28 cellular contexts compared by ENCODE assay signal in the genomic region with DNA sequence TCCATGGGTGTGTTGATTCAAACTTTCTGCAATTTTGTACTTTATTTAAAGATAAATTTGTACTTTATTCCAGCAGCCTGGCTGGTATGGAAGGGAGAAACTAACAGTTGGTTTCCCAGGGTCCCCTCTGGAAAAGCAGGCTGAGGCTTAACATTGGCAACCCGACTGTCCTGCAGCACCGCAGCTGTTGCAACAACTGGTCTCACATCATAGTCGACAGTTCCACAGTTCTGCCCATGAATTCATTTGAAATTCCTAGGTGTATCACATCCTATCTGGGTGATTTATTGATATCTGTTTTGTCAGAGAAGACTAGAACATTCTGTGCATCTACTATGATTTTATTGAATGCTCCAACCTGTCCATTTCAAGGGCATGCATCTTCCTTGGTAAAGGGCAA.
"Had no signal": no experiment of that assay in that cellular context is flagged by ENCODE, and none has a peak within 500 bp of the region (broad histone marks: within the 10 kb centered on the region; RNA-seq: fewer than 3 reads in every experiment).

No MANE protein-coding gene starts in this region.

- H3K27me3 ChIP-seq: brain microvascular endothelial cell, esophagus muscularis mucosa, gastrocnemius medialis, heart left ventricle had no signal

- DNase-seq: activated CD4-positive, alpha-beta memory T cell treated with anti-CD3 and anti-CD28 coated beads for 36 hours; activated CD4-positive, alpha-beta T cell treated with anti-CD3 and anti-CD28 coated beads for 36 hours; activated CD4-positive, alpha-beta T cell treated with anti-CD3 and anti-CD28 coated beads, Interleukin-2, amount 10 ng/mL, durations not matched to agents 24 days and 14 days; activated CD4-positive, CD25-positive, alpha-beta regulatory T cell; activated CD4-positive, CD25-positive, alpha-beta regulatory T cell treated with anti-CD3 and anti-CD28 coated beads, Interleukin-2, amount 50 U/mL, for 72 hours; activated CD8-positive, alpha-beta memory T cell treated with anti-CD3 and anti-CD28 coated beads, Interleukin-2, amount 10 ng/mL, durations not matched to agents 7 days and 5 days; activated CD8-positive, alpha-beta memory T cell treated with anti-CD3 and anti-CD28 coated beads, Interleukin-2, amount 50 U/mL, for 4 hours; activated CD8-positive, alpha-beta T cell treated with anti-CD3 and anti-CD28 coated beads, Interleukin-2, amount 10 ng/mL, durations not matched to agents 7 days and 5 days; activated effector memory CD4-positive, alpha-beta T cell treated with anti-CD3 and anti-CD28 coated beads, Interleukin-2, amount 50 U/mL, for 16 hours; activated naive CD4-positive, alpha-beta T cell treated with anti-CD3 and anti-CD28 coated beads for 36 hours; activated naive CD8-positive, alpha-beta T cell treated with anti-CD3 and anti-CD28 coated beads, Interleukin-2, amount 10 ng/mL, durations not matched to agents 7 days and 5 days; activated T-cell treated with anti-CD3 and anti-CD28 coated beads, Interleukin-2, amount 50 U/mL, for 1 hour; activated T-cell treated with anti-CD3 and anti-CD28 coated beads, Interleukin-2, amount 50 U/mL, for 48 hours; brain microvascular endothelial cell; effector memory CD4-positive, alpha-beta T cell; erythroblast; foreskin keratinocyte; gastrocnemius medialis; glutamatergic neuron; heart left ventricle; T-helper 2 cell had no signal

- H3K9me3 ChIP-seq: esophagus muscularis mucosa, gastrocnemius medialis, heart left ventricle had no signal

- H3K27ac ChIP-seq: brain microvascular endothelial cell, coronary artery, esophagus muscularis mucosa, foreskin keratinocyte, gastrocnemius medialis, heart left ventricle had no signal

- ATAC-seq: activated CD4-positive, alpha-beta T cell treated with anti-CD3 and anti-CD28 coated beads for 36 hours; activated CD8-positive, alpha-beta memory T cell treated with anti-CD3 and anti-CD28 coated beads, Interleukin-2, amount 10 ng/mL, durations not matched to agents 7 days and 5 days; activated CD8-positive, alpha-beta T cell treated with anti-CD3 and anti-CD28 coated beads, Interleukin-2, amount 10 ng/mL, durations not matched to agents 7 days and 5 days; foreskin keratinocyte; gastrocnemius medialis; heart left ventricle had no signal

- H3K4me3 ChIP-seq: coronary artery, esophagus muscularis mucosa, gastrocnemius medialis, heart left ventricle had no signal

- H3K9me3 Mint-ChIP-seq: activated CD4-positive, alpha-beta memory T cell treated with anti-CD3 and anti-CD28 coated beads for 36 hours; activated CD4-positive, alpha-beta T cell treated with anti-CD3 and anti-CD28 coated beads, Interleukin-2, amount 10 ng/mL, durations not matched to agents 24 days and 14 days; activated naive CD4-positive, alpha-beta T cell treated with anti-CD3 and anti-CD28 coated beads for 36 hours; activated naive CD4-positive, alpha-beta T cell treated with anti-CD3 and anti-CD28 coated beads, Interleukin-2, amount 50 U/mL, for 24 hours; activated naive CD8-positive, alpha-beta T cell treated with anti-CD3 and anti-CD28 coated beads, Interleukin-2, amount 10 ng/mL, durations not matched to agents 7 days and 5 days; activated T-helper 1 cell treated with anti-CD3 and anti-CD28 coated beads, Interleukin-12 subunit alpha, Interleukin-12 subunit beta, Interleukin-2, Interleukin-4 antibody, amounts not matched to agents 30 ng/mL and 10 ng/mL and 1 ng/mL, durations not matched to agents 14 hours and 24 hours and 36 hours; activated T-helper 2 cell treated with anti-CD3 and anti-CD28 coated beads, Interferon-gamma antibody, Interleukin-2, Interleukin-4, amounts not matched to agents 10 μg/mL and 5 μg/mL and 100 μg/mL, durations not matched to agents 14 hours and 24 hours and 36 hours; central memory CD8-positive, alpha-beta T cell; dendritic cell treated with granulocyte-macrophage colony-stimulating factor and Interleukin-4, amounts not matched to agents 40 ng/mL and 50 ng/mL, for 4 days had no signal

- H3K4me1 ChIP-seq: esophagus muscularis mucosa, foreskin keratinocyte, gastrocnemius medialis had no signal

- H3K36me3 Mint-ChIP-seq: activated CD4-positive, alpha-beta memory T cell treated with anti-CD3 and anti-CD28 coated beads for 36 hours; activated CD8-positive, alpha-beta memory T cell treated with anti-CD3 and anti-CD28 coated beads, Interleukin-2, amount 10 ng/mL, durations not matched to agents 7 days and 5 days; activated naive CD4-positive, alpha-beta T cell treated with anti-CD3 and anti-CD28 coated beads, Interleukin-2, amount 50 U/mL, for 24 hours; activated naive CD8-positive, alpha-beta T cell treated with anti-CD3 and anti-CD28 coated beads, Interleukin-2, amount 10 ng/mL, durations not matched to agents 7 days and 5 days had no signal

- H3K27ac Mint-ChIP-seq: activated CD4-positive, alpha-beta memory T cell treated with anti-CD3 and anti-CD28 coated beads for 36 hours; activated CD4-positive, alpha-beta T cell treated with anti-CD3 and anti-CD28 coated beads for 36 hours; activated CD4-positive, alpha-beta T cell treated with anti-CD3 and anti-CD28 coated beads, Interleukin-2, amount 10 ng/mL, durations not matched to agents 24 days and 14 days; activated CD8-positive, alpha-beta memory T cell treated with anti-CD3 and anti-CD28 coated beads, Interleukin-2, amount 10 ng/mL, durations not matched to agents 7 days and 5 days; activated CD8-positive, alpha-beta T cell treated with anti-CD3 and anti-CD28 coated beads, Interleukin-2, amount 10 ng/mL, durations not matched to agents 7 days and 5 days; activated naive CD4-positive, alpha-beta T cell treated with anti-CD3 and anti-CD28 coated beads for 36 hours; activated naive CD8-positive, alpha-beta T cell treated with anti-CD3 and anti-CD28 coated beads, Interleukin-2, amount 10 ng/mL, durations not matched to agents 7 days and 5 days; activated T-helper 1 cell treated with anti-CD3 and anti-CD28 coated beads, Interleukin-12 subunit alpha, Interleukin-12 subunit beta, Interleukin-2, Interleukin-4 antibody, amounts not matched to agents 30 ng/mL and 10 ng/mL and 1 ng/mL, durations not matched to agents 14 hours and 24 hours and 36 hours; activated T-helper 2 cell treated with anti-CD3 and anti-CD28 coated beads, Interferon-gamma antibody, Interleukin-2, Interleukin-4, amounts not matched to agents 10 μg/mL and 5 μg/mL and 100 μg/mL, durations not matched to agents 14 hours and 24 hours and 36 hours; dendritic cell treated with granulocyte-macrophage colony-stimulating factor and Interleukin-4, amounts not matched to agents 40 ng/mL and 50 ng/mL, for 4 days had no signal

- H3K36me3 ChIP-seq: brain microvascular endothelial cell, esophagus muscularis mucosa, gastrocnemius medialis, heart left ventricle had no signal
